Comparison of ENCODE assay signal across 26 cellular contexts in genomic region chr4:89617256-89617655, GRCh38.
DNase-seq lines count a peak whose midpoint lies in the region; ATAC-seq and TF ChIP-seq lines count a peak whose summit lies in the region.
"Had no signal": no experiment of that assay in that cellular context is flagged by ENCODE, and none has a peak within 500 bp of the region (broad histone marks: within the 10 kb centered on the region; RNA-seq: fewer than 3 reads in every experiment).

No MANE protein-coding gene starts in this region.

- H3K9me3 ChIP-seq in thyroid gland, result no peaks in the 10 kb centered on the region
- H3K9me3 ChIP-seq: A549, BLaER1 had no signal

- WGBS in thyroid gland, 2 donors, result 62 to 65% methylated on average over 3 of the region's 3 CpGs

- TF ChIP-seq CTCF in fibroblast of the aortic adventitia (IDR thresholded peaks at IDR 0.05; ENCODE audit: insufficient read depth, low read length) (no peak), thyroid gland (IDR thresholded peaks at IDR 0.05) (no peak)

- DNase-seq in NCI-H2171 treated with DMSO at 0.1 percent for 48 hours (lab: John Stamatoyannopoulos, UW) (peak; percentile 27), NCI-H2171 (lab: John Stamatoyannopoulos, UW) (no peak), NCI-H446 (lab: John Stamatoyannopoulos, UW) (peak; percentile 2 to 18), fibroblast of the aortic adventitia (ENCODE audit: low read depth) (peak; percentile 1), thyroid gland (peak; percentile 9 to 22), NCI-H1694 treated with DMSO at 0.1 percent for 48 hours (lab: John Stamatoyannopoulos, UW) (no peak), left ventricle myocardium superior (no peak)
- no peak for DNase-seq in activated naive CD4-positive, alpha-beta T cell treated with Interleukin-2 at 50 U/mL for 16 hours
- DNase-seq: activated CD4-positive, alpha-beta T cell treated with anti-CD3 and anti-CD28 coated beads for 1 hour; activated gamma-delta T cell treated with Interleukin-2 at 50 U/mL for 16 hours; activated T-cell treated with anti-CD3 and anti-CD28 coated beads, Interleukin-2, amount 50 U/mL, for 24 hours; HFFc6; islet precursor cell; KG1; MM.1S; NCI-H1436 treated with DMSO at 0.1 percent for 48 hours; NCI-H226; posterior cingulate gyrus; stimulated activated CD4-positive, alpha-beta T cell treated with anti-CD3 and anti-CD28 coated beads, Interleukin-4, amount 100 ng/mL, for 4 hours; stimulated activated naive CD4-positive, alpha-beta T cell had no signal

- peaks cover 8 to 17% of the 10 kb centered on the region in 2 donors for H3K4me1 ChIP-seq in thyroid gland
- H3K4me1 ChIP-seq: A549 had no signal

- intact Hi-C loops in thyroid gland (cut with DNase I), result no loop called here
- intact Hi-C loops in left ventricle myocardium superior (cut with micrococcal nuclease), result no loop called here

- no peaks in the 10 kb centered on the region for H3K36me3 ChIP-seq in thyroid gland
- H3K36me3 ChIP-seq: BLaER1, cardiac muscle cell, neural progenitor cell had no signal

- H3K27me3 ChIP-seq in thyroid gland, result no peaks in the 10 kb centered on the region
- H3K27me3 ChIP-seq: BLaER1, cardiac muscle cell, neural progenitor cell had no signal

- no peak for TF ChIP-seq POLR2A in thyroid gland (IDR thresholded peaks at IDR 0.05)

- H3K4me3 ChIP-seq in fibroblast of the aortic adventitia (ENCODE audit: low read depth, low read length), result no peak overlapping the region
- no peak overlapping the region for H3K4me3 ChIP-seq in thyroid gland (replicated peaks in 1 of 3)
- H3K4me3 ChIP-seq: A549, BLaER1, cardiac muscle cell, neural progenitor cell, SK-N-MC had no signal

- peak overlapping the region in 1 of 3 donors; percentile 18 for H3K27ac ChIP-seq in thyroid gland
- H3K27ac ChIP-seq: A549, BLaER1, cardiac muscle cell, neural progenitor cell, SK-N-MC had no signal

- no peak for ATAC-seq in left ventricle myocardium superior
- ATAC-seq: A549, sciatic nerve had no signal

Comparison
In these comparisons a context has a peak if more than half of its experiments do, and no peak if none do; other contexts are left out.
1. DNase-seq: peak in NCI-H2171 treated with DMSO at 0.1 percent for 48 hours (single experiment), NCI-H446 (2 of 2), fibroblast of the aortic adventitia (single experiment) and thyroid gland (2 of 2); none in NCI-H2171 (single experiment), NCI-H1694 treated with DMSO at 0.1 percent for 48 hours (single experiment), left ventricle myocardium superior (single experiment) and activated naive CD4-positive, alpha-beta T cell treated with Interleukin-2 at 50 U/mL for 16 hours (single experiment).